11 cellular contexts compared by ENCODE assay signal in the genomic region with DNA sequence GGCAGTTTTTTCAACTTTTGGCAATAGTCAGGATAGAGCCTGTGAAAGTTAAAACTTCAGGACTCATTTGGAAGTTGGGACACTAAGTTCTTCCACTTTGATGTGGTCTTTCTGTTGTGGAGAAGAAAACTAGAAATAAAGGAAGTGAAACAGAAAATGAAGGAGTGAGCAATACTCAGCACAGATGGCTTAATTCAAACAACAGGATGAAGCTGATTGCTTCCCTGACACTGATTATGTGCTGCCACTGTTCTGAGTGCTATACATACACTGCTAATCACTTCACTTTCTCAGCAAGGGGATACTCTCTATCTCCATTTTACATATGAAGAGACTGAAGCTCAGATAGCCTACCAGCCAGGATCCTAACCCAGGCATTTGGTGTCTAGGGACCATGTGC.
DNase-seq lines count a peak whose midpoint lies in the region; ATAC-seq and TF ChIP-seq lines count a peak whose summit lies in the region.
"Had no signal": no experiment of that assay in that cellular context is flagged by ENCODE, and none has a peak within 500 bp of the region (broad histone marks: within the 10 kb centered on the region; RNA-seq: fewer than 3 reads in every experiment).

No MANE protein-coding gene starts in this region.

- intact Hi-C loops in activated CD4-positive, alpha-beta T cell treated with anti-CD3 and anti-CD28 coated beads for 36 hours (cut with DNase I, micrococcal nuclease), result no loop called here

- peaks cover 11% of the 10 kb centered on the region for H3K4me1 Mint-ChIP-seq in activated CD4-positive, alpha-beta T cell treated with anti-CD3 and anti-CD28 coated beads for 36 hours
- H3K4me1 Mint-ChIP-seq in GM23338, result peaks cover 5% of the 10 kb centered on the region; the same call in 2 of the 3 replicates
- peaks cover 23% of the 10 kb centered on the region for H3K4me1 Mint-ChIP-seq in stimulated activated memory B cell treated with anti-CD40 and anti-IgM and Interleukin-4, amounts not matched to agents 10 μg/mL and 1 μg/mL and 100 μg/mL, for 72 hours

- peak; percentile 72 for ATAC-seq in activated CD4-positive, alpha-beta T cell treated with anti-CD3 and anti-CD28 coated beads for 36 hours
- ATAC-seq in GM23338, result peak; percentile 56; the same call in 2 of the 3 replicates
- ATAC-seq in stimulated activated memory B cell treated with anti-CD40 and anti-IgM and Interleukin-4, amounts not matched to agents 10 μg/mL and 1 μg/mL and 100 μg/mL, for 72 hours, result peak; percentile 73
- ATAC-seq: foreskin keratinocyte had no signal

- no peak overlapping the region for H3K4me3 ChIP-seq in GM23338
- H3K4me3 ChIP-seq: Peyer's patch, prostate gland had no signal

- no peaks in the 10 kb centered on the region for H3K9me3 Mint-ChIP-seq in activated CD4-positive, alpha-beta T cell treated with anti-CD3 and anti-CD28 coated beads for 36 hours (ENCODE audit: low read depth)
- H3K9me3 Mint-ChIP-seq in GM23338, result no peaks in the 10 kb centered on the region; the same call in 2 of the 3 replicates
- H3K9me3 Mint-ChIP-seq in stimulated activated memory B cell treated with anti-CD40 and anti-IgM and Interleukin-4, amounts not matched to agents 10 μg/mL and 1 μg/mL and 100 μg/mL, for 72 hours, result peaks cover 2% of the 10 kb centered on the region

- no peak overlapping the region for H3K4me3 Mint-ChIP-seq in activated CD4-positive, alpha-beta T cell treated with anti-CD3 and anti-CD28 coated beads for 36 hours
- H3K4me3 Mint-ChIP-seq in GM23338, result no peak overlapping the region
- H3K4me3 Mint-ChIP-seq in stimulated activated memory B cell treated with anti-CD40 and anti-IgM and Interleukin-4, amounts not matched to agents 10 μg/mL and 1 μg/mL and 100 μg/mL, for 72 hours, result no peak overlapping the region

- H3K27me3 Mint-ChIP-seq in activated CD4-positive, alpha-beta T cell treated with anti-CD3 and anti-CD28 coated beads for 36 hours, result peaks cover 30% of the 10 kb centered on the region
- peaks cover 1% of the 10 kb centered on the region for H3K27me3 Mint-ChIP-seq in GM23338 (ENCODE audit: insufficient read depth, low read depth, poor library complexity)
- H3K27me3 Mint-ChIP-seq in stimulated activated memory B cell treated with anti-CD40 and anti-IgM and Interleukin-4, amounts not matched to agents 10 μg/mL and 1 μg/mL and 100 μg/mL, for 72 hours, result no peaks in the 10 kb centered on the region

- H4K20me1 ChIP-seq in GM23338 (replicated peaks; ENCODE audit: insufficient read depth), result no peaks in the 10 kb centered on the region

- H3K27me3 ChIP-seq in GM23338 (ENCODE audit: insufficient read depth), result no peaks in the 10 kb centered on the region
- H3K27me3 ChIP-seq: foreskin keratinocyte, Peyer's patch had no signal

- no peak overlapping the region for H3K27ac Mint-ChIP-seq in activated CD4-positive, alpha-beta T cell treated with anti-CD3 and anti-CD28 coated beads for 36 hours
- H3K27ac Mint-ChIP-seq in GM23338, result no peak overlapping the region
- H3K27ac Mint-ChIP-seq in stimulated activated memory B cell treated with anti-CD40 and anti-IgM and Interleukin-4, amounts not matched to agents 10 μg/mL and 1 μg/mL and 100 μg/mL, for 72 hours, result peak overlapping the region; percentile 37

- no peaks in the 10 kb centered on the region for H3K79me2 ChIP-seq in GM23338 (replicated peaks; ENCODE audit: insufficient read depth)

- no peak overlapping the region for H2AFZ ChIP-seq in GM23338

- no peaks in the 10 kb centered on the region for H3K36me3 Mint-ChIP-seq in activated CD4-positive, alpha-beta T cell treated with anti-CD3 and anti-CD28 coated beads for 36 hours (ENCODE audit: low read depth)
- no peaks in the 10 kb centered on the region for H3K36me3 Mint-ChIP-seq in GM23338 (ENCODE audit: low read depth)
- H3K36me3 Mint-ChIP-seq in stimulated activated memory B cell treated with anti-CD40 and anti-IgM and Interleukin-4, amounts not matched to agents 10 μg/mL and 1 μg/mL and 100 μg/mL, for 72 hours, result no peaks in the 10 kb centered on the region

- TF ChIP-seq CTCF in GM23338 (conservative IDR thresholded peaks at IDR 0.05; ENCODE audit: low read depth in 2 of 2), result no peak

- CTCF ChIA-PET in activated CD4-positive, alpha-beta T cell treated with anti-CD3 and anti-CD28 coated beads for 36 hours (lab: Charles Lee), result interaction anchor here (0.7 to 1.1 kb wide), 2 partner anchors 21 to 364 kb away, joined by 3 read pairs; no protein-coding TSS in a partner anchor

- no peak overlapping the region for H3K4me2 ChIP-seq in GM23338

- H3F3A ChIP-seq in GM23338 (replicated peaks; ENCODE audit: low read depth), result no peaks in the 10 kb centered on the region

- DNase-seq in activated CD4-positive, alpha-beta T cell treated with anti-CD3 and anti-CD28 coated beads for 36 hours, result no peak
- DNase-seq in activated CD4-positive, alpha-beta T cell treated with anti-CD3 and anti-CD28 coated beads for 48 hours, result no peak
- DNase-seq in GM23338 (ENCODE audit: low spot score) (no peak), NAMALWA (ENCODE audit: low spot score) (peak; percentile 25), islet precursor cell (no peak), caudate nucleus (lab: John Stamatoyannopoulos, UW) (no peak)
- DNase-seq in activated naive CD4-positive, alpha-beta T cell (lab: John Stamatoyannopoulos, UW), result no peak
- DNase-seq: foreskin keratinocyte, Peyer's patch had no signal

- H3K4me1 ChIP-seq in GM23338 (ENCODE audit: insufficient read depth), result no peaks in the 10 kb centered on the region
- H3K4me1 ChIP-seq: Peyer's patch, prostate gland had no signal

- no peaks in the 10 kb centered on the region for H3K36me3 ChIP-seq in GM23338 (ENCODE audit: insufficient read depth)
- H3K36me3 ChIP-seq: Peyer's patch, prostate gland had no signal

- POLR2A ChIA-PET in activated CD4-positive, alpha-beta T cell treated with anti-CD3 and anti-CD28 coated beads for 36 hours (lab: Charles Lee), result no interaction called here

- no peak overlapping the region for H3K27ac ChIP-seq in GM23338 (ENCODE audit: low read depth)
- H3K27ac ChIP-seq in caudate nucleus (ENCODE audit: low read depth, low read length), result no peak overlapping the region
- H3K27ac ChIP-seq: foreskin keratinocyte, Peyer's patch, prostate gland had no signal

- peaks cover 17% of the 10 kb centered on the region; the same call in 1 of the 2 replicates for H3K9me2 ChIP-seq in GM23338 (ENCODE audit: insufficient read depth)

TF ChIP-seq in GM23338, 12 proteins besides CTCF, POLR2A, EP300 and RAD21 (continues in another document):
- TF ChIP-seq STAT1 (IDR thresholded peaks at IDR 0.05; ENCODE audit: unreplicated experiment), result no peak
- no peak for TF ChIP-seq EZH2phosphoT487 (IDR thresholded peaks at IDR 0.05; ENCODE audit: unreplicated experiment)
- no peak for TF ChIP-seq ZNF114 (CRISPR knock-in tag; IDR thresholded peaks at IDR 0.05)
